In genomic region chr19:4669723-4670480, GRCh38 we compare ENCODE assay signal across 1 cellular context.
A peak's percentile ranks its signal among the peaks of the same experiment; 100 is the strongest.
TF ChIP-seq lines count a peak whose summit lies in the region.

MYDGF (minus strand) TSS chr19:4670342; CDS start chr19:4670334, 8 bp downstream.

TF ChIP-seq in HepG2, 621 proteins besides CTCF, POLR2A, EP300 and RAD21 (continued from another document):
- TF ChIP-seq ATF3 (CRISPR knock-in tag; IDR thresholded peaks at IDR 0.05) (peak; percentile 44), PPARG (CRISPR knock-in tag; conservative IDR thresholded peaks at IDR 0.05) (peak; percentile 21; the same call in 1 of the 2 replicates), ZSCAN25 (CRISPR knock-in tag; IDR thresholded peaks at IDR 0.05) (peak; percentile 83), ZNF747 (CRISPR knock-in tag; IDR thresholded peaks at IDR 0.05; ENCODE audit: borderline replicate concordance) (0 out of 2 replicates have a peak, but pooled peaks have one; percentile 28), HNRNPK (IDR thresholded peaks at IDR 0.05; ENCODE audit: low read depth, low read length, poor library complexity, severe bottlenecking) (peak; percentile 21), ZNF800 (CRISPR knock-in tag; IDR thresholded peaks at IDR 0.05) (no peak), CEBPB (IDR thresholded peaks at IDR 0.05; ENCODE audit: borderline replicate concordance, low read depth, low read length) (peak; percentile 1; the same call in 1 of the 2 replicates), TEAD2 (CRISPR knock-in tag; IDR thresholded peaks at IDR 0.05) (no peak), ZMYM2 (CRISPR knock-in tag; IDR thresholded peaks at IDR 0.05) (no peak), E2F1 (CRISPR knock-in tag; IDR thresholded peaks at IDR 0.05) (no peak; the same call in 1 of the 2 replicates), ZNF556 (CRISPR knock-in tag; IDR thresholded peaks at IDR 0.05; ENCODE audit: borderline replicate concordance) (peak; percentile 88; the same call in 1 of the 2 replicates), GTF2F1 (IDR thresholded peaks at IDR 0.05; ENCODE audit: low read length) (peak; percentile 56; the same call in 1 of the 2 replicates)
TF ChIP-seq in HepG2: peak in this region for 218.
